ENCODE assay signal across 9 cellular contexts in genomic region chr6:3179945-3180344, GRCh38. TPM values are rescaled to one million over a fixed set of nuclear protein-coding genes. Genes with fewer than 3 reads are reported as not detected.
A peak's percentile ranks its signal among the peaks of the same experiment; 100 is the strongest.
DNase-seq lines count a peak whose midpoint lies in the region; ATAC-seq and TF ChIP-seq lines count a peak whose summit lies in the region.
"Not testable (repeated sequence)": the region's sequence is repeated elsewhere in the genome, so short reads cannot be mapped to it uniquely, and the experiment has no call there.
"Had no signal": no experiment of that assay in that cellular context is flagged by ENCODE, and none has a peak within 500 bp of the region (broad histone marks: within the 10 kb centered on the region; RNA-seq: fewer than 3 reads in every experiment).

No MANE protein-coding gene starts in this region.

- not testable (repeated sequence) for H3K9ac ChIP-seq in IMR-90 (ENCODE audit: low read depth, low read length); neural progenitor cell

- not testable (repeated sequence) for H3F3A ChIP-seq in neural progenitor cell (ENCODE audit: low read depth)

- H3K9me3 Mint-ChIP-seq in CD4-positive, alpha-beta memory T cell; activated CD8-positive, alpha-beta T cell treated with anti-CD3 and anti-CD28 coated beads, Interleukin-2, amount 10 ng/mL, durations not matched to agents 7 days and 5 days (ENCODE audit: insufficient read depth); neural progenitor cell; stimulated activated naive CD8-positive, alpha-beta T cell treated with anti-CD3 and anti-CD28 coated beads, Interleukin-15, Interleukin-2, amounts not matched to agents 100 ng/mL and 50 ng/mL, for 24 hours: not testable (repeated sequence)

- not testable (repeated sequence) for H3K9me3 ChIP-seq in CD4-positive, alpha-beta memory T cell (ENCODE audit: control insufficient read depth in 1 of 2, low read length in 2 of 2); IMR-90 (ENCODE audit: control insufficient read depth, insufficient read depth, low read length); body of pancreas; neural progenitor cell (ENCODE audit: low read depth)

- not testable (repeated sequence) for H3K79me1 ChIP-seq in IMR-90 (ENCODE audit: low read depth in 1 of 2, low read length in 2 of 2)

- not testable (repeated sequence) for H2AK9ac ChIP-seq in IMR-90 (replicated peaks; ENCODE audit: low read depth, low read length, poor library complexity)

- not testable (repeated sequence) for H3K4me1 ChIP-seq in CD4-positive, alpha-beta memory T cell (ENCODE audit: insufficient read depth, low read length); IMR-90 (ENCODE audit: control insufficient read depth, insufficient read depth, low read length); body of pancreas
- H3K4me1 ChIP-seq in neural progenitor cell = peaks cover 16% of the 10 kb centered on the region

- DNase-seq in CD4-positive, alpha-beta memory T cell; IMR-90; activated CD8-positive, alpha-beta T cell treated with anti-CD3 and anti-CD28 coated beads, Interleukin-2, amount 10 ng/mL, durations not matched to agents 7 days and 5 days; fibroblast of mammary gland (ENCODE audit: low read depth); left lobe of liver (ENCODE audit: low spot score); neural progenitor cell (ENCODE audit: low spot score): not testable (repeated sequence)
- peak in 1 of 4 donors; percentile 26 for DNase-seq in body of pancreas

- not testable (repeated sequence) for H4K8ac ChIP-seq in IMR-90 (ENCODE audit: low read depth in 2 of 2, low read length in 2 of 2)

- intact Hi-C loops in CD4-positive, alpha-beta memory T cell (cut with micrococcal nuclease) = loop anchor here (1.0 kb wide), 1 partner anchor 24 kb away; no protein-coding TSS in a partner anchor
- intact Hi-C loops in IMR-90 (cut with micrococcal nuclease); body of pancreas (cut with DNase I): not testable (repeated sequence)

- in situ Hi-C loops in IMR-90 (cut with MboI; ENCODE audit: low sequenced_read_pairs) = not testable (repeated sequence)

- H3K27ac ChIP-seq in CD4-positive, alpha-beta memory T cell (ENCODE audit: low read depth, low read length); IMR-90 (ENCODE audit: insufficient read depth, low read length); body of pancreas; neural progenitor cell: not testable (repeated sequence)

- not testable (repeated sequence) for H4K20me1 ChIP-seq in IMR-90 (ENCODE audit: insufficient read depth, low read length); neural progenitor cell (ENCODE audit: low read depth)

- H3K4ac ChIP-seq in IMR-90 (ENCODE audit: low read depth, low read length) = not testable (repeated sequence)

- H3K79me2 ChIP-seq in neural progenitor cell (ENCODE audit: low read depth) = not testable (repeated sequence)

- CTCF ChIA-PET in CD4-positive, alpha-beta memory T cell (lab: Charles Lee; ENCODE audit: partially characterized antibody); IMR-90 (lab: Yijun Ruan, JAX); activated CD8-positive, alpha-beta T cell treated with anti-CD3 and anti-CD28 coated beads, Interleukin-2, amount 10 ng/mL, durations not matched to agents 7 days and 5 days (lab: Charles Lee): not testable (repeated sequence)

- TF ChIP-seq POLR2A in IMR-90 (IDR thresholded peaks at IDR 0.05; ENCODE audit: low read depth, low read length); body of pancreas (IDR thresholded peaks at IDR 0.05): not testable (repeated sequence)

- peak overlapping the region; percentile 71 for H3K4me2 ChIP-seq in IMR-90 (ENCODE audit: low read depth, low read length)
- not testable (repeated sequence) for H3K4me2 ChIP-seq in neural progenitor cell

- no CpG with 5 or more reads among the region's 8 CpGs for WGBS in IMR-90 (ENCODE audit: extremely low coverage in 2 of 2, insufficient read length in 1 of 2), 2 experiments
- WGBS in body of pancreas, 2 donors = 55 to 64% methylated on average over 3 to 7 of the region's 8 CpGs

- H2BK120ac ChIP-seq in IMR-90 (ENCODE audit: low read depth, low read length) = not testable (repeated sequence)

- peak overlapping the region in 2 of 7 donors; percentile 73 to 84 for H3K27ac Mint-ChIP-seq in CD4-positive, alpha-beta memory T cell
- peak overlapping the region; percentile 34 for H3K27ac Mint-ChIP-seq in activated CD8-positive, alpha-beta T cell treated with anti-CD3 and anti-CD28 coated beads, Interleukin-2, amount 10 ng/mL, durations not matched to agents 7 days and 5 days
- H3K27ac Mint-ChIP-seq in neural progenitor cell; stimulated activated naive CD8-positive, alpha-beta T cell treated with anti-CD3 and anti-CD28 coated beads, Interleukin-15, Interleukin-2, amounts not matched to agents 100 ng/mL and 50 ng/mL, for 24 hours: not testable (repeated sequence)

- ATAC-seq in IMR-90 (ENCODE audit: low read depth) = not testable (repeated sequence)
- peak; percentile 57 for ATAC-seq in activated CD8-positive, alpha-beta T cell treated with anti-CD3 and anti-CD28 coated beads, Interleukin-2, amount 10 ng/mL, durations not matched to agents 7 days and 5 days
- ATAC-seq in body of pancreas = peak; percentile 60
- peak; percentile 83 for ATAC-seq in left lobe of liver

- not testable (repeated sequence) for H4K91ac ChIP-seq in IMR-90 (ENCODE audit: insufficient read depth, low read depth, low read length)

- H2BK15ac ChIP-seq in IMR-90 (ENCODE audit: low read depth, low read length) = not testable (repeated sequence)

- H3K27me3 ChIP-seq in CD4-positive, alpha-beta memory T cell (ENCODE audit: insufficient read depth, low read length); body of pancreas; neural progenitor cell: not testable (repeated sequence)
- H3K27me3 ChIP-seq in IMR-90 (ENCODE audit: control insufficient read depth, insufficient read depth, low read length) = peaks cover 18% of the 10 kb centered on the region

- H3K23ac ChIP-seq in IMR-90 (ENCODE audit: low read depth, low read length) = not testable (repeated sequence)

- H2BK5ac ChIP-seq in IMR-90 (ENCODE audit: low read depth, low read length, poor library complexity, severe bottlenecking) = not testable (repeated sequence)

- H3K4me3 ChIP-seq in CD4-positive, alpha-beta memory T cell (ENCODE audit: low read length in 2 of 2); body of pancreas; neural progenitor cell: not testable (repeated sequence)
- H3K4me3 ChIP-seq in IMR-90 (ENCODE audit: insufficient read depth, low read depth, low read length) (peak overlapping the region; percentile 42), fibroblast of mammary gland (ENCODE audit: control insufficient read depth, low read depth, low read length) (peak overlapping the region; percentile 26)

- not testable (repeated sequence) for H3K9me1 ChIP-seq in IMR-90 (ENCODE audit: insufficient read depth, low read length)

- H3K56ac ChIP-seq in IMR-90 (ENCODE audit: extremely low read depth, insufficient read depth, low read length) = not testable (repeated sequence)

- BruUV-seq in IMR-90 (replicated peaks; lab: Mats Ljungman, UMichigan) = not testable (repeated sequence)

- not testable (repeated sequence) for TF ChIP-seq CTCF in IMR-90 (conservative IDR thresholded peaks at IDR 0.05; ENCODE audit: low read depth, low read length); body of pancreas (IDR thresholded peaks at IDR 0.05); fibroblast of mammary gland (conservative IDR thresholded peaks at IDR 0.05; ENCODE audit: control insufficient read depth, insufficient read depth, low read depth, low read length); neural progenitor cell (IDR thresholded peaks at IDR 0.05)

- H3K36me3 ChIP-seq in CD4-positive, alpha-beta memory T cell (ENCODE audit: insufficient read depth, low read length); IMR-90 (ENCODE audit: control insufficient read depth, insufficient read depth, low read length); body of pancreas (replicated peaks in 1 of 2; ENCODE audit: insufficient read depth in 1 of 2, low read depth in 2 of 2); neural progenitor cell: not testable (repeated sequence)

- H3K36me3 Mint-ChIP-seq in CD4-positive, alpha-beta memory T cell; activated CD8-positive, alpha-beta T cell treated with anti-CD3 and anti-CD28 coated beads, Interleukin-2, amount 10 ng/mL, durations not matched to agents 7 days and 5 days (ENCODE audit: low read depth); stimulated activated naive CD8-positive, alpha-beta T cell treated with anti-CD3 and anti-CD28 coated beads, Interleukin-15, Interleukin-2, amounts not matched to agents 100 ng/mL and 50 ng/mL, for 24 hours (ENCODE audit: low read depth): not testable (repeated sequence)
- peaks cover 11% of the 10 kb centered on the region for H3K36me3 Mint-ChIP-seq in neural progenitor cell

- H2BK20ac ChIP-seq in IMR-90 (ENCODE audit: low read depth, low read length) = not testable (repeated sequence)

- POLR2A ChIA-PET in CD4-positive, alpha-beta memory T cell (lab: Charles Lee; ENCODE audit: partially characterized antibody); IMR-90 (lab: Charles Lee; ENCODE audit: unreplicated experiment); activated CD8-positive, alpha-beta T cell treated with anti-CD3 and anti-CD28 coated beads, Interleukin-2, amount 10 ng/mL, durations not matched to agents 7 days and 5 days (lab: Charles Lee): not testable (repeated sequence)

- not testable (repeated sequence) for H3K18ac ChIP-seq in IMR-90 (ENCODE audit: low read depth, low read length)

- not testable (repeated sequence) for H2AK5ac ChIP-seq in IMR-90 (ENCODE audit: low read depth, low read length)

- not testable (repeated sequence) for TF ChIP-seq RAD21 in IMR-90 (IDR thresholded peaks at IDR 0.05; ENCODE audit: low read length)

- dilution Hi-C loops in IMR-90 (cut with HindIII; ENCODE audit: low sequenced_read_pairs, unreplicated experiment) = not testable (repeated sequence)

- H3K4me3 Mint-ChIP-seq in CD4-positive, alpha-beta memory T cell = peak overlapping the region in 7 of 8 donors; percentile 20 to 77 (median 74)
- H3K4me3 Mint-ChIP-seq in activated CD8-positive, alpha-beta T cell treated with anti-CD3 and anti-CD28 coated beads, Interleukin-2, amount 10 ng/mL, durations not matched to agents 7 days and 5 days = peak overlapping the region; percentile 64
- H3K4me3 Mint-ChIP-seq in neural progenitor cell = peak overlapping the region; percentile 83
- peak overlapping the region; percentile 35 for H3K4me3 Mint-ChIP-seq in stimulated activated naive CD8-positive, alpha-beta T cell treated with anti-CD3 and anti-CD28 coated beads, Interleukin-15, Interleukin-2, amounts not matched to agents 100 ng/mL and 50 ng/mL, for 24 hours

- H3K14ac ChIP-seq in IMR-90 (replicated peaks; ENCODE audit: low read depth, low read length) = not testable (repeated sequence)

- H3K27me3 Mint-ChIP-seq in CD4-positive, alpha-beta memory T cell = peaks cover 5 to 10% of the 10 kb centered on the region in 2 donors
- H3K27me3 Mint-ChIP-seq in activated CD8-positive, alpha-beta T cell treated with anti-CD3 and anti-CD28 coated beads, Interleukin-2, amount 10 ng/mL, durations not matched to agents 7 days and 5 days (ENCODE audit: low read depth) = peaks cover 20% of the 10 kb centered on the region
- not testable (repeated sequence) for H3K27me3 Mint-ChIP-seq in neural progenitor cell (ENCODE audit: insufficient read depth, low read depth); stimulated activated naive CD8-positive, alpha-beta T cell treated with anti-CD3 and anti-CD28 coated beads, Interleukin-15, Interleukin-2, amounts not matched to agents 100 ng/mL and 50 ng/mL, for 24 hours

- H3K4me1 Mint-ChIP-seq in CD4-positive, alpha-beta memory T cell; activated CD8-positive, alpha-beta T cell treated with anti-CD3 and anti-CD28 coated beads, Interleukin-2, amount 10 ng/mL, durations not matched to agents 7 days and 5 days (ENCODE audit: low read depth); stimulated activated naive CD8-positive, alpha-beta T cell treated with anti-CD3 and anti-CD28 coated beads, Interleukin-15, Interleukin-2, amounts not matched to agents 100 ng/mL and 50 ng/mL, for 24 hours (ENCODE audit: low read depth): not testable (repeated sequence)
- H3K4me1 Mint-ChIP-seq in neural progenitor cell = peaks cover 56% of the 10 kb centered on the region

- not testable (repeated sequence) for H4K5ac ChIP-seq in IMR-90 (ENCODE audit: low read depth, low read length)

- H2AFZ ChIP-seq in IMR-90 (replicated peaks; ENCODE audit: low read length, poor library complexity); neural progenitor cell (replicated peaks): not testable (repeated sequence)

RNA-seq across cellular contexts. Expression of gene TUBB2A, which starts 22.6 kb away (rescaled TPM):
- total RNA-seq in CD4-positive, alpha-beta memory T cell = 1 to 10 TPM; 5.2 to 5.4 TPM
- polyA plus RNA-seq in CD4-positive, alpha-beta memory T cell = 1 to 10 TPM; 7.3 to 8.4 TPM
- total RNA-seq in IMR-90 (2012; rRNA removed) (164 and 182 TPM in 2 replicates), body of pancreas (10 to 100 TPM; 44.9 to 54.1 TPM), left lobe of liver (64.5 TPM), neural progenitor cell (ENCODE audit: low replicate concordance) (57.9 and 117 TPM in 2 replicates)
- polyA plus RNA-seq in IMR-90 (2012; rRNA removed) = 264 and 300 TPM in 2 replicates
- 161 and 414 TPM in 2 replicates for polyA plus RNA-seq in IMR-90 (2012; cell fraction: cytosol; rRNA removed)
- 339 and 399 TPM in 2 replicates for polyA plus RNA-seq in IMR-90 (2012; cell fraction: nucleus; rRNA removed; ENCODE audit: low replicate concordance)
- total RNA-seq in activated CD8-positive, alpha-beta T cell treated with anti-CD3 and anti-CD28 coated beads, Interleukin-2, amount 10 ng/mL, durations not matched to agents 7 days and 5 days = 1 to 10 TPM; 2.7 to 3.5 TPM

RNA-seq across cellular contexts. Expression of gene TUBB2B, which starts 47.5 kb away (rescaled TPM):
- total RNA-seq in CD4-positive, alpha-beta memory T cell = not detected
- polyA plus RNA-seq in CD4-positive, alpha-beta memory T cell = under 1 TPM; 0.22 to 0.32 TPM
- total RNA-seq in IMR-90 (2012; rRNA removed) = 13.3 and 13.6 TPM in 2 replicates
- polyA plus RNA-seq in IMR-90 (2012; rRNA removed) = 19.0 and 21.1 TPM in 2 replicates
- polyA plus RNA-seq in IMR-90 (2012; cell fraction: cytosol; rRNA removed) = 11.8 and 40.1 TPM in 2 replicates
- polyA plus RNA-seq in IMR-90 (2012; cell fraction: nucleus; rRNA removed; ENCODE audit: low replicate concordance) = 16.8 and 23.0 TPM in 2 replicates
- not detected for total RNA-seq in activated CD8-positive, alpha-beta T cell treated with anti-CD3 and anti-CD28 coated beads, Interleukin-2, amount 10 ng/mL, durations not matched to agents 7 days and 5 days
- 10 to 100 TPM in 1 of 2 donors, 1 to 10 TPM in 1; 1.3 to 10.6 TPM for total RNA-seq in body of pancreas
- 2.1 TPM for total RNA-seq in left lobe of liver
- 362 and 762 TPM in 2 replicates for total RNA-seq in neural progenitor cell (ENCODE audit: low replicate concordance)
- total RNA-seq: activated B cell treated with CpG ODN at 0.5 μM for 24 hours had no signal

Comparison
In these comparisons a context has a peak if more than half of its experiments do, and no peak if none do; other contexts are left out.
1. RNA of gene TUBB2B, which starts 47.5 kb away (total RNA-seq): 362 to 762 TPM in neural progenitor cell; 13.3 to 13.6 TPM in IMR-90, 1.3 to 10.6 TPM in body of pancreas, 2.1 TPM in left lobe of liver (single experiment), not detected in CD4-positive, alpha-beta memory T cell and not detected in activated CD8-positive, alpha-beta T cell treated with anti-CD3 and anti-CD28 coated beads, Interleukin-2, amount 10 ng/mL, durations not matched to agents 7 days and 5 days; every median in the first group is over 10 times any median in the second.
2. Peak in every context shown above with its lines, with median percentiles within 50 percentile points of each other: H3K4me3 Mint-ChIP-seq.